Comparison of ENCODE assay signal across 1 cellular context in the genomic region with DNA sequence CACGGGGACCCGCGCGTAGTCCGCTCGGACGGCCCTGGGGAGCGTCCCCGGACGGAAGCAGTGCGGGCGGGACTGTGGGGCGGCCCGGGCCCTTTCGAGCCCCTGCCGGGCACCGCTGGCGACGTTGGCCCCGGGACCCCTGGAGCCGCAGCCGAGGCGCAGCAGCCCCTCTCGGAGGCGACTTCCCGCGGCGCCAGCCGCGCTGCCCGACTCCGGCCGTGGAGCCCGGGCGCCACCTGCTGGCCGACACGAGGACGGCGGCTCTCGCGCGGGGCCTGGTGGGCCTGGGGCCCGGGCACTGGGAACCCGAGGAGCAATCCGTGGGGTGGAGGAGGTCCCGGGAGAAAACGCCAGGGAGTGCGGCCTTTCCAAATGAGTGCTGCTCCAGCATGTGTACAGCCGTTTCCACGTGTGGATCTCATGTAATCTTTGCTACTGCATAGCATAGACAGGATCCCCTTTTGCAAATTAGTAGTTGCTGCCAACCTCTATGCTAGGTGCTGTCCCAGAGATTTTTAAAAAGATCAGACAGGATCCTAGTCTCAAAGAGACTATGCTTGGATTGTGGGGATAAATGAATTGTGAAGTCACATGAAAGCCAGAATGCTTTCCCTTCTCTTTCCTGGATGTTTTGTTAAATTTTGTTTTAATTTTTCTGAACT.
TF ChIP-seq lines count a peak whose summit lies in the region.

No MANE protein-coding gene starts in this region.

TF ChIP-seq in HepG2, 621 proteins besides CTCF, POLR2A, EP300 and RAD21 (continued from another document and continues in another):
- TF ChIP-seq, protein P1, sequence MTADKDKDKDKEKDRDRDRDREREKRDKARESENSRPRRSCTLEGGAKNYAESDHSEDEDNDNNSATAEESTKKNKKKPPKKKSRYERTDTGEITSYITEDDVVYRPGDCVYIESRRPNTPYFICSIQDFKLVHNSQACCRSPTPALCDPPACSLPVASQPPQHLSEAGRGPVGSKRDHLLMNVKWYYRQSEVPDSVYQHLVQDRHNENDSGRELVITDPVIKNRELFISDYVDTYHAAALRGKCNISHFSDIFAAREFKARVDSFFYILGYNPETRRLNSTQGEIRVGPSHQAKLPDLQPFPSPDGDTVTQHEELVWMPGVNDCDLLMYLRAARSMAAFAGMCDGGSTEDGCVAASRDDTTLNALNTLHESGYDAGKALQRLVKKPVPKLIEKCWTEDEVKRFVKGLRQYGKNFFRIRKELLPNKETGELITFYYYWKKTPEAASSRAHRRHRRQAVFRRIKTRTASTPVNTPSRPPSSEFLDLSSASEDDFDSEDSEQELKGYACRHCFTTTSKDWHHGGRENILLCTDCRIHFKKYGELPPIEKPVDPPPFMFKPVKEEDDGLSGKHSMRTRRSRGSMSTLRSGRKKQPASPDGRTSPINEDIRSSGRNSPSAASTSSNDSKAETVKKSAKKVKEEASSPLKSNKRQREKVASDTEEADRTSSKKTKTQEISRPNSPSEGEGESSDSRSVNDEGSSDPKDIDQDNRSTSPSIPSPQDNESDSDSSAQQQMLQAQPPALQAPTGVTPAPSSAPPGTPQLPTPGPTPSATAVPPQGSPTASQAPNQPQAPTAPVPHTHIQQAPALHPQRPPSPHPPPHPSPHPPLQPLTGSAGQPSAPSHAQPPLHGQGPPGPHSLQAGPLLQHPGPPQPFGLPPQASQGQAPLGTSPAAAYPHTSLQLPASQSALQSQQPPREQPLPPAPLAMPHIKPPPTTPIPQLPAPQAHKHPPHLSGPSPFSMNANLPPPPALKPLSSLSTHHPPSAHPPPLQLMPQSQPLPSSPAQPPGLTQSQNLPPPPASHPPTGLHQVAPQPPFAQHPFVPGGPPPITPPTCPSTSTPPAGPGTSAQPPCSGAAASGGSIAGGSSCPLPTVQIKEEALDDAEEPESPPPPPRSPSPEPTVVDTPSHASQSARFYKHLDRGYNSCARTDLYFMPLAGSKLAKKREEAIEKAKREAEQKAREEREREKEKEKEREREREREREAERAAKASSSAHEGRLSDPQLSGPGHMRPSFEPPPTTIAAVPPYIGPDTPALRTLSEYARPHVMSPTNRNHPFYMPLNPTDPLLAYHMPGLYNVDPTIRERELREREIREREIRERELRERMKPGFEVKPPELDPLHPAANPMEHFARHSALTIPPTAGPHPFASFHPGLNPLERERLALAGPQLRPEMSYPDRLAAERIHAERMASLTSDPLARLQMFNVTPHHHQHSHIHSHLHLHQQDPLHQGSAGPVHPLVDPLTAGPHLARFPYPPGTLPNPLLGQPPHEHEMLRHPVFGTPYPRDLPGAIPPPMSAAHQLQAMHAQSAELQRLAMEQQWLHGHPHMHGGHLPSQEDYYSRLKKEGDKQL (CRISPR knock-in tag; IDR thresholded peaks at IDR 0.05; ENCODE audit: low read depth) = no peak
- TF ChIP-seq ZNF12 (CRISPR knock-in tag; IDR thresholded peaks at IDR 0.05) (no peak), PHF5A (CRISPR knock-in tag; IDR thresholded peaks at IDR 0.05; ENCODE audit: low read depth, unreplicated experiment) (no peak), MIER3 (CRISPR knock-in tag; IDR thresholded peaks at IDR 0.05; ENCODE audit: borderline replicate concordance) (no peak), HNRNPUL1 (IDR thresholded peaks at IDR 0.05; ENCODE audit: low read depth, low read length) (no peak), PAF1 (CRISPR knock-in tag; IDR thresholded peaks at IDR 0.05) (no peak), ONECUT2 (CRISPR knock-in tag; IDR thresholded peaks at IDR 0.05) (no peak), ZBTB1 (CRISPR knock-in tag; IDR thresholded peaks at IDR 0.05; ENCODE audit: borderline replicate concordance) (no peak), CHD4 (IDR thresholded peaks at IDR 0.05; ENCODE audit: borderline replicate concordance, low read length) (no peak), ZNF605 (CRISPR knock-in tag; IDR thresholded peaks at IDR 0.05) (no peak), JUND (CRISPR knock-in tag; IDR thresholded peaks at IDR 0.05) (no peak), NR2C2 (CRISPR knock-in tag; IDR thresholded peaks at IDR 0.05; ENCODE audit: borderline replicate concordance) (no peak), ZNF382 (CRISPR knock-in tag; IDR thresholded peaks at IDR 0.05; ENCODE audit: borderline replicate concordance) (no peak), ZBTB8A (CRISPR knock-in tag; IDR thresholded peaks at IDR 0.05; ENCODE audit: borderline replicate concordance, low read depth) (no peak), GABPB1 (CRISPR knock-in tag; IDR thresholded peaks at IDR 0.05) (peak; percentile 56; the same call in 1 of the 2 replicates), NFYC (CRISPR knock-in tag; IDR thresholded peaks at IDR 0.05) (no peak), ZNF501 (CRISPR knock-in tag; IDR thresholded peaks at IDR 0.05) (no peak), TBP (CRISPR knock-in tag; IDR thresholded peaks at IDR 0.05) (no peak; the same call in 1 of the 2 replicates), KDM6A (CRISPR knock-in tag; IDR thresholded peaks at IDR 0.05; ENCODE audit: low read depth) (no peak), ZNF776 (CRISPR knock-in tag; IDR thresholded peaks at IDR 0.05) (no peak; the same call in 1 of the 2 replicates), ZNF17 (CRISPR knock-in tag; IDR thresholded peaks at IDR 0.05) (no peak), FOSL2 (CRISPR knock-in tag; IDR thresholded peaks at IDR 0.05) (no peak; the same call in 1 of the 2 replicates), ZFX (CRISPR knock-in tag; IDR thresholded peaks at IDR 0.05; ENCODE audit: low read depth) (peak; percentile 59), FIP1L1 (IDR thresholded peaks at IDR 0.05; ENCODE audit: borderline replicate concordance, insufficient read depth, low read depth, low read length) (no peak), MATR3 (CRISPR knock-in tag; IDR thresholded peaks at IDR 0.05) (no peak), TCF12 (IDR thresholded peaks at IDR 0.05) (no peak), TCF12 (CRISPR knock-in tag; IDR thresholded peaks at IDR 0.05) (peak; percentile 75), ESRRA (CRISPR knock-in tag; IDR thresholded peaks at IDR 0.05; ENCODE audit: low read depth) (no peak; the same call in 1 of the 2 replicates), PHF21A (CRISPR knock-in tag; IDR thresholded peaks at IDR 0.05) (peak; percentile 34; the same call in 1 of the 2 replicates), SMARCC2 (IDR thresholded peaks at IDR 0.05) (no peak), ZNF709 (CRISPR knock-in tag; IDR thresholded peaks at IDR 0.05) (no peak; the same call in 1 of the 2 replicates), ZNF781 (CRISPR knock-in tag; IDR thresholded peaks at IDR 0.05; ENCODE audit: borderline replicate concordance, not compliant biosample characterization) (no peak), ZNF782 (CRISPR knock-in tag; IDR thresholded peaks at IDR 0.05; ENCODE audit: borderline replicate concordance) (no peak), ZNF674 (CRISPR knock-in tag; IDR thresholded peaks at IDR 0.05; ENCODE audit: low read depth) (no peak), SOX6 (IDR thresholded peaks at IDR 0.05) (no peak), SOX6 (CRISPR knock-in tag; IDR thresholded peaks at IDR 0.05) (peak; percentile 41; the same call in 1 of the 2 replicates), HNRNPH1 (optimal IDR thresholded peaks at IDR 0.05; ENCODE audit: low read depth, low read length) (no peak), THAP11 (CRISPR knock-in tag; IDR thresholded peaks at IDR 0.05) (no peak; the same call in 1 of the 2 replicates)
- TF ChIP-seq, protein P2, sequence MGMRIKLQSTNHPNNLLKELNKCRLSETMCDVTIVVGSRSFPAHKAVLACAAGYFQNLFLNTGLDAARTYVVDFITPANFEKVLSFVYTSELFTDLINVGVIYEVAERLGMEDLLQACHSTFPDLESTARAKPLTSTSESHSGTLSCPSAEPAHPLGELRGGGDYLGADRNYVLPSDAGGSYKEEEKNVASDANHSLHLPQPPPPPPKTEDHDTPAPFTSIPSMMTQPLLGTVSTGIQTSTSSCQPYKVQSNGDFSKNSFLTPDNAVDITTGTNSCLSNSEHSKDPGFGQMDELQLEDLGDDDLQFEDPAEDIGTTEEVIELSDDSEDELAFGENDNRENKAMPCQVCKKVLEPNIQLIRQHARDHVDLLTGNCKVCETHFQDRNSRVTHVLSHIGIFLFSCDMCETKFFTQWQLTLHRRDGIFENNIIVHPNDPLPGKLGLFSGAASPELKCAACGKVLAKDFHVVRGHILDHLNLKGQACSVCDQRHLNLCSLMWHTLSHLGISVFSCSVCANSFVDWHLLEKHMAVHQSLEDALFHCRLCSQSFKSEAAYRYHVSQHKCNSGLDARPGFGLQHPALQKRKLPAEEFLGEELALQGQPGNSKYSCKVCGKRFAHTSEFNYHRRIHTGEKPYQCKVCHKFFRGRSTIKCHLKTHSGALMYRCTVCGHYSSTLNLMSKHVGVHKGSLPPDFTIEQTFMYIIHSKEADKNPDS (CRISPR knock-in tag; IDR thresholded peaks at IDR 0.05) = no peak; the same call in 1 of the 2 replicates
- TF ChIP-seq, protein P3, sequence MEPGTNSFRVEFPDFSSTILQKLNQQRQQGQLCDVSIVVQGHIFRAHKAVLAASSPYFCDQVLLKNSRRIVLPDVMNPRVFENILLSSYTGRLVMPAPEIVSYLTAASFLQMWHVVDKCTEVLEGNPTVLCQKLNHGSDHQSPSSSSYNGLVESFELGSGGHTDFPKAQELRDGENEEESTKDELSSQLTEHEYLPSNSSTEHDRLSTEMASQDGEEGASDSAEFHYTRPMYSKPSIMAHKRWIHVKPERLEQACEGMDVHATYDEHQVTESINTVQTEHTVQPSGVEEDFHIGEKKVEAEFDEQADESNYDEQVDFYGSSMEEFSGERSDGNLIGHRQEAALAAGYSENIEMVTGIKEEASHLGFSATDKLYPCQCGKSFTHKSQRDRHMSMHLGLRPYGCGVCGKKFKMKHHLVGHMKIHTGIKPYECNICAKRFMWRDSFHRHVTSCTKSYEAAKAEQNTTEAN (CRISPR knock-in tag; conservative IDR thresholded peaks at IDR 0.05) = no peak
- TF ChIP-seq, protein P4, sequence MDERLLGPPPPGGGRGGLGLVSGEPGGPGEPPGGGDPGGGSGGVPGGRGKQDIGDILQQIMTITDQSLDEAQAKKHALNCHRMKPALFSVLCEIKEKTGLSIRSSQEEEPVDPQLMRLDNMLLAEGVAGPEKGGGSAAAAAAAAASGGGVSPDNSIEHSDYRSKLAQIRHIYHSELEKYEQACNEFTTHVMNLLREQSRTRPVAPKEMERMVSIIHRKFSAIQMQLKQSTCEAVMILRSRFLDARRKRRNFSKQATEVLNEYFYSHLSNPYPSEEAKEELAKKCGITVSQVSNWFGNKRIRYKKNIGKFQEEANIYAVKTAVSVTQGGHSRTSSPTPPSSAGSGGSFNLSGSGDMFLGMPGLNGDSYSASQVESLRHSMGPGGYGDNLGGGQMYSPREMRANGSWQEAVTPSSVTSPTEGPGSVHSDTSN (CRISPR knock-in tag; IDR thresholded peaks at IDR 0.05) = no peak
- TF ChIP-seq, protein P5, sequence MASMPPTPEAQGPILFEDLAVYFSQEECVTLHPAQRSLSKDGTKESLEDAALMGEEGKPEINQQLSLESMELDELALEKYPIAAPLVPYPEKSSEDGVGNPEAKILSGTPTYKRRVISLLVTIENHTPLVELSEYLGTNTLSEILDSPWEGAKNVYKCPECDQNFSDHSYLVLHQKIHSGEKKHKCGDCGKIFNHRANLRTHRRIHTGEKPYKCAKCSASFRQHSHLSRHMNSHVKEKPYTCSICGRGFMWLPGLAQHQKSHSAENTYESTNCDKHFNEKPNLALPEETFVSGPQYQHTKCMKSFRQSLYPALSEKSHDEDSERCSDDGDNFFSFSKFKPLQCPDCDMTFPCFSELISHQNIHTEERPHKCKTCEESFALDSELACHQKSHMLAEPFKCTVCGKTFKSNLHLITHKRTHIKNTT (CRISPR knock-in tag; IDR thresholded peaks at IDR 0.05) = no peak
- TF ChIP-seq, protein P6, sequence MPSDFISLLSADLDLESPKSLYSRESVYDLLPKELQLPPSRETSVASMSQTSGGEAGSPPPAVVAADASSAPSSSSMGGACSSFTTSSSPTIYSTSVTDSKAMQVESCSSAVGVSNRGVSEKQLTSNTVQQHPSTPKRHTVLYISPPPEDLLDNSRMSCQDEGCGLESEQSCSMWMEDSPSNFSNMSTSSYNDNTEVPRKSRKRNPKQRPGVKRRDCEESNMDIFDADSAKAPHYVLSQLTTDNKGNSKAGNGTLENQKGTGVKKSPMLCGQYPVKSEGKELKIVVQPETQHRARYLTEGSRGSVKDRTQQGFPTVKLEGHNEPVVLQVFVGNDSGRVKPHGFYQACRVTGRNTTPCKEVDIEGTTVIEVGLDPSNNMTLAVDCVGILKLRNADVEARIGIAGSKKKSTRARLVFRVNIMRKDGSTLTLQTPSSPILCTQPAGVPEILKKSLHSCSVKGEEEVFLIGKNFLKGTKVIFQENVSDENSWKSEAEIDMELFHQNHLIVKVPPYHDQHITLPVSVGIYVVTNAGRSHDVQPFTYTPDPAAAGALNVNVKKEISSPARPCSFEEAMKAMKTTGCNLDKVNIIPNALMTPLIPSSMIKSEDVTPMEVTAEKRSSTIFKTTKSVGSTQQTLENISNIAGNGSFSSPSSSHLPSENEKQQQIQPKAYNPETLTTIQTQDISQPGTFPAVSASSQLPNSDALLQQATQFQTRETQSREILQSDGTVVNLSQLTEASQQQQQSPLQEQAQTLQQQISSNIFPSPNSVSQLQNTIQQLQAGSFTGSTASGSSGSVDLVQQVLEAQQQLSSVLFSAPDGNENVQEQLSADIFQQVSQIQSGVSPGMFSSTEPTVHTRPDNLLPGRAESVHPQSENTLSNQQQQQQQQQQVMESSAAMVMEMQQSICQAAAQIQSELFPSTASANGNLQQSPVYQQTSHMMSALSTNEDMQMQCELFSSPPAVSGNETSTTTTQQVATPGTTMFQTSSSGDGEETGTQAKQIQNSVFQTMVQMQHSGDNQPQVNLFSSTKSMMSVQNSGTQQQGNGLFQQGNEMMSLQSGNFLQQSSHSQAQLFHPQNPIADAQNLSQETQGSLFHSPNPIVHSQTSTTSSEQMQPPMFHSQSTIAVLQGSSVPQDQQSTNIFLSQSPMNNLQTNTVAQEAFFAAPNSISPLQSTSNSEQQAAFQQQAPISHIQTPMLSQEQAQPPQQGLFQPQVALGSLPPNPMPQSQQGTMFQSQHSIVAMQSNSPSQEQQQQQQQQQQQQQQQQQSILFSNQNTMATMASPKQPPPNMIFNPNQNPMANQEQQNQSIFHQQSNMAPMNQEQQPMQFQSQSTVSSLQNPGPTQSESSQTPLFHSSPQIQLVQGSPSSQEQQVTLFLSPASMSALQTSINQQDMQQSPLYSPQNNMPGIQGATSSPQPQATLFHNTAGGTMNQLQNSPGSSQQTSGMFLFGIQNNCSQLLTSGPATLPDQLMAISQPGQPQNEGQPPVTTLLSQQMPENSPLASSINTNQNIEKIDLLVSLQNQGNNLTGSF (CRISPR knock-in tag; IDR thresholded peaks at IDR 0.05) = no peak
- TF ChIP-seq, protein P7, sequence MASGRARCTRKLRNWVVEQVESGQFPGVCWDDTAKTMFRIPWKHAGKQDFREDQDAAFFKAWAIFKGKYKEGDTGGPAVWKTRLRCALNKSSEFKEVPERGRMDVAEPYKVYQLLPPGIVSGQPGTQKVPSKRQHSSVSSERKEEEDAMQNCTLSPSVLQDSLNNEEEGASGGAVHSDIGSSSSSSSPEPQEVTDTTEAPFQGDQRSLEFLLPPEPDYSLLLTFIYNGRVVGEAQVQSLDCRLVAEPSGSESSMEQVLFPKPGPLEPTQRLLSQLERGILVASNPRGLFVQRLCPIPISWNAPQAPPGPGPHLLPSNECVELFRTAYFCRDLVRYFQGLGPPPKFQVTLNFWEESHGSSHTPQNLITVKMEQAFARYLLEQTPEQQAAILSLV (CRISPR knock-in tag; IDR thresholded peaks at IDR 0.05; ENCODE audit: borderline replicate concordance) = no peak
- TF ChIP-seq, protein P8, sequence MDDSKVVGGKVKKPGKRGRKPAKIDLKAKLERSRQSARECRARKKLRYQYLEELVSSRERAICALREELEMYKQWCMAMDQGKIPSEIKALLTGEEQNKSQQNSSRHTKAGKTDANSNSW (CRISPR knock-in tag; IDR thresholded peaks at IDR 0.05; ENCODE audit: borderline replicate concordance) = no peak
